1 cellular context compared by ENCODE assay signal in the genomic region with DNA sequence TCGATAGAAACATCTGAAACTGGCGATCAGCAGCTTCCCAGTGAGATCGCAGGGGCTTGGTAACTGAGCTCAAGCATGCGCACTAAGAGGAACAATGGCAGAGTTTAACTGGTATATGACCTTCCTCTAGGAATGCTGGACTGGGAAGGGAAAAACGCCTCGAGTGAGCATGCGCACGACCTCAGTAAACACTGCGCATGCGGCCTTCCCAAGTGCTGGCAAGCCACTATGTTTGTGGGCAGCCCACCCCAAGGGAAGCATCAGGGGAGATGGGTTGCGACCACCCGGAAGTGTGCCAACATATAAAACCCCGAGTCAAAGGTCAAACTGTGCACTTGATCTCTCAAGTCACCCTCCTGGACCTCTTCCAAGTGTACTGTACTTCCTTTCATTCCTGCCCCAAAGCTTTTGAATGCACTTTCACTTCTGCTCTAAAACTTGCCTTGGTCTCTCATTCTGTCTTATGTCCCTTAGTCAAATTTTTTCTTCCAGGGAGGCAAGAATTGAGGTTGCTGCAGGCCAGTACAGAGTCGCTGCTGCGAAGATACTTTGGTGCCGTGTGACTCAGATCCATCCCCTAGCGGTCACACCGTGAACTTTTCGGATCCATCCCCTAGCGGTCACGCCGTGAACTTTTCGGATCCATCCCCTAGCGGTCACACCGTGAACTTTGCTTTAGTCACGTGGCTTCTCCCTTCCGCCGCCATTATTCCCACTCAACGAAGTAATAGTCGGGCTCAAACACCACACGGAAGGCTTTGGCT.
TF ChIP-seq lines count a peak whose summit lies in the region.

No MANE protein-coding gene starts in this region.

TF ChIP-seq in K562, 482 proteins besides CTCF, POLR2A, EP300 and RAD21 (continued from another document and continues in another):
- TF ChIP-seq ZNF395 (CRISPR knock-in tag; IDR thresholded peaks at IDR 0.05): no peak
- TF ChIP-seq MIER1 (IDR thresholded peaks at IDR 0.05; ENCODE audit: low read depth): no peak
- TF ChIP-seq ZNF408 (CRISPR knock-in tag; IDR thresholded peaks at IDR 0.05; ENCODE audit: low read depth): no peak
- no peak for TF ChIP-seq GABPB2 (CRISPR knock-in tag; conservative IDR thresholded peaks at IDR 0.05)
- no peak for TF ChIP-seq HOXB6 (CRISPR knock-in tag; IDR thresholded peaks at IDR 0.05; ENCODE audit: borderline replicate concordance)
- TF ChIP-seq, protein P1, sequence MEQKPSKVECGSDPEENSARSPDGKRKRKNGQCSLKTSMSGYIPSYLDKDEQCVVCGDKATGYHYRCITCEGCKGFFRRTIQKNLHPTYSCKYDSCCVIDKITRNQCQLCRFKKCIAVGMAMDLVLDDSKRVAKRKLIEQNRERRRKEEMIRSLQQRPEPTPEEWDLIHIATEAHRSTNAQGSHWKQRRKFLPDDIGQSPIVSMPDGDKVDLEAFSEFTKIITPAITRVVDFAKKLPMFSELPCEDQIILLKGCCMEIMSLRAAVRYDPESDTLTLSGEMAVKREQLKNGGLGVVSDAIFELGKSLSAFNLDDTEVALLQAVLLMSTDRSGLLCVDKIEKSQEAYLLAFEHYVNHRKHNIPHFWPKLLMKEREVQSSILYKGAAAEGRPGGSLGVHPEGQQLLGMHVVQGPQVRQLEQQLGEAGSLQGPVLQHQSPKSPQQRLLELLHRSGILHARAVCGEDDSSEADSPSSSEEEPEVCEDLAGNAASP (IDR thresholded peaks at IDR 0.05): no peak
- TF ChIP-seq MGA (IDR thresholded peaks at IDR 0.05): peak; percentile 95
- TF ChIP-seq FUS (optimal IDR thresholded peaks at IDR 0.05; ENCODE audit: low read depth, low read length): no peak
- no peak for TF ChIP-seq FIP1L1 (IDR thresholded peaks at IDR 0.05; ENCODE audit: low read depth, low read length, poor library complexity, severe bottlenecking)
- TF ChIP-seq L3MBTL2 (IDR thresholded peaks at IDR 0.05): peak; percentile 98
- TF ChIP-seq ZNF354B (CRISPR knock-in tag; IDR thresholded peaks at IDR 0.05): no peak
- TF ChIP-seq, protein P2, sequence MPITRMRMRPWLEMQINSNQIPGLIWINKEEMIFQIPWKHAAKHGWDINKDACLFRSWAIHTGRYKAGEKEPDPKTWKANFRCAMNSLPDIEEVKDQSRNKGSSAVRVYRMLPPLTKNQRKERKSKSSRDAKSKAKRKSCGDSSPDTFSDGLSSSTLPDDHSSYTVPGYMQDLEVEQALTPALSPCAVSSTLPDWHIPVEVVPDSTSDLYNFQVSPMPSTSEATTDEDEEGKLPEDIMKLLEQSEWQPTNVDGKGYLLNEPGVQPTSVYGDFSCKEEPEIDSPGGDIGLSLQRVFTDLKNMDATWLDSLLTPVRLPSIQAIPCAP (CRISPR knock-in tag; IDR thresholded peaks at IDR 0.05; ENCODE audit: borderline replicate concordance): no peak
- no peak for TF ChIP-seq ESRRB (CRISPR knock-in tag; IDR thresholded peaks at IDR 0.05; ENCODE audit: borderline replicate concordance)
- TF ChIP-seq FOXA1 (IDR thresholded peaks at IDR 0.05; ENCODE audit: borderline replicate concordance): no peak
- no peak for TF ChIP-seq ZKSCAN8 (CRISPR knock-in tag; IDR thresholded peaks at IDR 0.05)
- no peak for TF ChIP-seq SAP30 (IDR thresholded peaks at IDR 0.05; ENCODE audit: borderline replicate concordance, insufficient read depth, low read depth, low read length, poor library complexity, severe bottlenecking)
- no peak for TF ChIP-seq ZNF609 (CRISPR knock-in tag; IDR thresholded peaks at IDR 0.05; ENCODE audit: borderline replicate concordance)
- TF ChIP-seq ZNF436 (CRISPR knock-in tag; IDR thresholded peaks at IDR 0.05): no peak
- no peak for TF ChIP-seq RBM15 (IDR thresholded peaks at IDR 0.05; ENCODE audit: insufficient read depth, low read length)
- TF ChIP-seq HOMEZ (CRISPR knock-in tag; IDR thresholded peaks at IDR 0.05): no peak
- TF ChIP-seq NCOA1 (IDR thresholded peaks at IDR 0.05; ENCODE audit: low read depth): no peak
- TF ChIP-seq FOSL1 (tag; conservative IDR thresholded peaks at IDR 0.05): peak; percentile 42; the same call in 1 of the 2 replicates
- TF ChIP-seq NFYB (IDR thresholded peaks at IDR 0.05; ENCODE audit: extremely low read depth, insufficient read length): no peak
- no peak for TF ChIP-seq COPS2 (conservative IDR thresholded peaks at IDR 0.05)
- peak; percentile 68 for TF ChIP-seq BHLHE40 (IDR thresholded peaks at IDR 0.05; ENCODE audit: low read length)
- no peak for TF ChIP-seq ZZZ3 (IDR thresholded peaks at IDR 0.05)
- no peak for TF ChIP-seq TEAD2 (tag; IDR thresholded peaks at IDR 0.05)
- no peak for TF ChIP-seq GTF2E2 (tag; IDR thresholded peaks at IDR 0.05)
- TF ChIP-seq, protein P3, sequence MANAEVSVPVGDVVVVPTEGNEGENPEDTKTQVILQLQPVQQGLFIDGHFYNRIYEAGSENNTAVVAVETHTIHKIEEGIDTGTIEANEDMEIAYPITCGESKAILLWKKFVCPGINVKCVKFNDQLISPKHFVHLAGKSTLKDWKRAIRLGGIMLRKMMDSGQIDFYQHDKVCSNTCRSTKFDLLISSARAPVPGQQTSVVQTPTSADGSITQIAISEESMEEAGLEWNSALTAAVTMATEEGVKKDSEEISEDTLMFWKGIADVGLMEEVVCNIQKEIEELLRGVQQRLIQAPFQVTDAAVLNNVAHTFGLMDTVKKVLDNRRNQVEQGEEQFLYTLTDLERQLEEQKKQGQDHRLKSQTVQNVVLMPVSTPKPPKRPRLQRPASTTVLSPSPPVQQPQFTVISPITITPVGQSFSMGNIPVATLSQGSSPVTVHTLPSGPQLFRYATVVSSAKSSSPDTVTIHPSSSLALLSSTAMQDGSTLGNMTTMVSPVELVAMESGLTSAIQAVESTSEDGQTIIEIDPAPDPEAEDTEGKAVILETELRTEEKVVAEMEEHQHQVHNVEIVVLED (CRISPR knock-in tag; IDR thresholded peaks at IDR 0.05): no peak; the same call in 1 of the 2 replicates
- 0 out of 2 replicates have a peak, but pooled peaks have one; percentile 9 for TF ChIP-seq CREM (IDR thresholded peaks at IDR 0.05; ENCODE audit: low read depth)
